ENCODE assay signal across 8 cellular contexts in genomic region chr1:176880954-176881595, GRCh38.
A peak's percentile ranks its signal among the peaks of the same experiment; 100 is the strongest.
DNase-seq lines count a peak whose midpoint lies in the region; ATAC-seq, FAIRE-seq and TF ChIP-seq lines count a peak whose summit lies in the region.

No MANE protein-coding gene starts in this region.

- no peaks in the 10 kb centered on the region for H3K9me3 ChIP-seq in tibial artery

- no peak for FAIRE-seq in H54 (lab: Jason Lieb, UNC)
- peak; percentile 58 for FAIRE-seq in TTC549 (lab: Jason Lieb, UNC)

- H3K27me3 ChIP-seq in tibial artery, result no peaks in the 10 kb centered on the region

- TF ChIP-seq CTCF in epithelial cell of esophagus (IDR thresholded peaks at IDR 0.05; ENCODE audit: insufficient read depth, low read depth, low read length, missing control alignments) (peak; percentile 85), tibial artery (IDR thresholded peaks at IDR 0.05) (peak; percentile 71 to 73)

- peaks cover 0 to 3% (median 0%) of the 10 kb centered on the region in 4 donors for H3K4me1 ChIP-seq in tibial artery

- no peak for ATAC-seq in HG03097 (IDR thresholded peaks at IDR 0.05; ENCODE audit: low FRiP score, unreplicated experiment)

- no peak overlapping the region for H3K4me3 ChIP-seq in epithelial cell of esophagus (ENCODE audit: low read length)
- no peak overlapping the region for H3K4me3 ChIP-seq in tibial artery

- H3K36me3 ChIP-seq in tibial artery, result no peaks in the 10 kb centered on the region

- H3K27ac ChIP-seq in tibial artery, result no peak overlapping the region

- no peak for TF ChIP-seq POLR2A in H54 (IDR thresholded peaks at IDR 0.05; ENCODE audit: low read depth, low read length)

- DNase-seq in Daoy (ENCODE audit: low read depth) (peak; percentile 69), H54 (ENCODE audit: insufficient read length, low spot score) (peak; percentile 65), NCI-H1694 treated with DMSO at 0.1 percent for 48 hours (lab: John Stamatoyannopoulos, UW) (peak; percentile 65), epithelial cell of esophagus (ENCODE audit: low read depth) (peak; percentile 76), middle frontal gyrus (ENCODE audit: extremely low spot score, low spot score) (peak; percentile 61), tibial artery (peak; percentile 39 to 72)

- intact Hi-C loops in tibial artery (cut with DNase I; ENCODE audit: low total_unique reads), result loop anchor here (10.0 kb wide), 1 partner anchor 506 kb away; no protein-coding TSS in a partner anchor
